8 cellular contexts compared by ENCODE assay signal in genomic region chr5:80255752-80256479, GRCh38. TPM values are rescaled to one million over a fixed set of nuclear protein-coding genes. Genes with fewer than 3 reads are reported as not detected.
DNase-seq lines count a peak whose midpoint lies in the region; ATAC-seq and TF ChIP-seq lines count a peak whose summit lies in the region.

TSS of gene SERINC5 (minus strand) at chr5:80256048. CDS start at chr5:80255922, 126 bp downstream.

- peaks cover 53% of the 10 kb centered on the region for H3K4me1 ChIP-seq in suprapubic skin

- WGBS in suprapubic skin: under 1% methylated on average over 21 of the region's 90 CpGs

- H3K27ac Mint-ChIP-seq in activated naive CD4-positive, alpha-beta T cell treated with anti-CD3 and anti-CD28 coated beads for 36 hours: peak within 1 kb of the TSS; percentile 98

- peaks cover 43% of the 10 kb centered on the region for H3K4me1 Mint-ChIP-seq in activated naive CD4-positive, alpha-beta T cell treated with anti-CD3 and anti-CD28 coated beads for 36 hours (ENCODE audit: low read depth)

- no peaks in the 10 kb centered on the region for H3K9me3 Mint-ChIP-seq in activated naive CD4-positive, alpha-beta T cell treated with anti-CD3 and anti-CD28 coated beads for 36 hours

- CTCF ChIA-PET in activated naive CD4-positive, alpha-beta T cell treated with anti-CD3 and anti-CD28 coated beads for 36 hours (lab: Charles Lee): interaction anchor here (0.6 to 2.3 kb wide), 7 partner anchors 11 to 165 kb away, joined by 3 to 13 read pairs (median 4); no protein-coding TSS in a partner anchor

- H3K27me3 ChIP-seq in suprapubic skin: no peaks in the 10 kb centered on the region

- H3K27ac ChIP-seq in SK-N-MC (peak within 1 kb of the TSS; percentile 76), suprapubic skin (peak within 1 kb of the TSS; percentile 96)

- no peak for TF ChIP-seq EP300 in suprapubic skin (IDR thresholded peaks at IDR 0.05)

- H3K36me3 Mint-ChIP-seq in activated naive CD4-positive, alpha-beta T cell treated with anti-CD3 and anti-CD28 coated beads for 36 hours (ENCODE audit: low read depth): peaks cover 16% of the 10 kb centered on the region

- peak within 1 kb of the TSS; percentile 92 for H3K4me3 ChIP-seq in SK-N-MC
- H3K4me3 ChIP-seq in suprapubic skin: peak within 1 kb of the TSS; percentile 93

- TF ChIP-seq POLR2A in suprapubic skin (IDR thresholded peaks at IDR 0.05): peak; percentile 65 to 74

- peak within 1 kb of the TSS; percentile 97 for H3K4me3 Mint-ChIP-seq in activated naive CD4-positive, alpha-beta T cell treated with anti-CD3 and anti-CD28 coated beads for 36 hours

- ATAC-seq in GM19452 (IDR thresholded peaks at IDR 0.05; ENCODE audit: unreplicated experiment): peak; percentile 83
- peak; percentile 44 for ATAC-seq in HG03575 (IDR thresholded peaks at IDR 0.05; ENCODE audit: extremely low read depth, insufficient number of reproducible peaks, low FRiP score, unreplicated experiment)
- peak; percentile 93 for ATAC-seq in omental fat pad (ENCODE audit: low FRiP score)

- H3K27me3 Mint-ChIP-seq in activated naive CD4-positive, alpha-beta T cell treated with anti-CD3 and anti-CD28 coated beads for 36 hours (ENCODE audit: low read depth): no peaks in the 10 kb centered on the region

- H3K36me3 ChIP-seq in SK-N-MC (ENCODE audit: insufficient read depth, low read length) (no peaks in the 10 kb centered on the region), suprapubic skin (no peaks in the 10 kb centered on the region)

- TF ChIP-seq CTCF in omental fat pad (IDR thresholded peaks at IDR 0.05) (no peak), suprapubic skin (IDR thresholded peaks at IDR 0.05) (no peak)

- DNase-seq in COLO668 (lab: John Stamatoyannopoulos, UW; ENCODE audit: unreplicated experiment) (peak; percentile 78), SK-N-MC (ENCODE audit: low read depth, low spot score) (no peak), globus pallidus (ENCODE audit: low spot score) (peak; percentile 87), omental fat pad (ENCODE audit: low spot score) (peak; percentile 47), suprapubic skin (ENCODE audit: low spot score in 2 of 2) (peak; percentile 87 to 88)
- peak; percentile 86 for DNase-seq in activated naive CD4-positive, alpha-beta T cell treated with anti-CD3 and anti-CD28 coated beads for 36 hours

- H3K9ac ChIP-seq in SK-N-MC (ENCODE audit: insufficient read length): peak within 1 kb of the TSS; percentile 87

- H3K9me3 ChIP-seq in SK-N-MC (ENCODE audit: low read depth, low read length): no peaks in the 10 kb centered on the region
- H3K9me3 ChIP-seq in suprapubic skin: no peaks in the 10 kb centered on the region

- intact Hi-C loops in activated naive CD4-positive, alpha-beta T cell treated with anti-CD3 and anti-CD28 coated beads for 36 hours (cut with micrococcal nuclease): loop anchor here (1.0 to 10.0 kb wide), 9 partner anchors 9 to 741 kb away; partner anchors contain the start of genes DHFR, HOMER1 and MSH3

RNA-seq across cellular contexts. Expression of gene SERINC5, which starts in this region (rescaled TPM):
- 10 to 100 TPM; 34.8 to 36.4 TPM for total RNA-seq in activated naive CD4-positive, alpha-beta T cell treated with anti-CD3 and anti-CD28 coated beads for 36 hours
- total RNA-seq in omental fat pad (10 to 100 TPM; 19.5 to 32.8 (median 25.6) TPM), suprapubic skin (10 to 100 TPM; 53.8 to 68.8 (median 62.5) TPM)
